Comparison of ENCODE assay signal across 33 cellular contexts in the genomic region with DNA sequence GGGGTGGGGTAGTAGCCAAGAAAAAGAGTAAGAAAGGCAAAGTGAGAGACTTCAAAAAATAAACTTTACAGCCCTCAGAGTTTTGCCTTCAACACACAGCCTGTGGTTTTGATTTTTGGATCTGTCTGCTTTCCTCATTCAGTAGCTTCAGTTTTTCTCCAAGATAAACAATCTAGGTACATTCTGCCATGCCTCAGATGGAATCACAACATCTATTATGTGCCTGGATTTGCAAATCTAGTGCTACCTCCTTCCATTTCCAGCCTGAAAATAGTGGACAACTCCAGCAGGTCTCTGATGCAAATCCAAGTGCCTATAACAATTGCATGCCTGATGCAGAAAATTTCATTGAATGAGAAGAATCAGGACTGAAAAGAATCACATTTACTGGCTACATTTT.
"Had no signal": no experiment of that assay in that cellular context is flagged by ENCODE, and none has a peak within 500 bp of the region (broad histone marks: within the 10 kb centered on the region; RNA-seq: fewer than 3 reads in every experiment).

No MANE protein-coding gene starts in this region.

- H3K27me3 ChIP-seq: ascending aorta, body of pancreas, brain microvascular endothelial cell, breast epithelium had no signal

- FAIRE-seq: TTC549 had no signal

- DNase-seq: activated CD4-positive, alpha-beta memory T cell treated with anti-CD3 and anti-CD28 coated beads, Interleukin-2, amount 10 ng/mL, durations not matched to agents 7 days and 5 days; activated CD4-positive, alpha-beta T cell treated with anti-CD3 and anti-CD28 coated beads for 1 hour; activated CD4-positive, alpha-beta T cell treated with anti-CD3 and anti-CD28 coated beads for 36 hours; activated CD4-positive, alpha-beta T cell treated with anti-CD3 and anti-CD28 coated beads for 48 hours; activated CD4-positive, alpha-beta T cell treated with anti-CD3 and anti-CD28 coated beads, Interleukin-2, amount 10 ng/mL, durations not matched to agents 7 days and 5 days; activated CD4-positive, alpha-beta T cell treated with anti-CD3 and anti-CD28 coated beads, Interleukin-2, amount 50 U/mL, for 48 hours; activated CD4-positive, CD25-positive, alpha-beta regulatory T cell; activated CD8-positive, alpha-beta memory T cell treated with anti-CD3 and anti-CD28 coated beads for 24 hours; activated CD8-positive, alpha-beta memory T cell treated with anti-CD3 and anti-CD28 coated beads, Interleukin-2, amount 10 ng/mL, durations not matched to agents 7 days and 5 days; activated CD8-positive, alpha-beta memory T cell treated with anti-CD3 and anti-CD28 coated beads, Interleukin-2, amount 50 U/mL, for 48 hours; activated CD8-positive, alpha-beta T cell treated with anti-CD3 and anti-CD28 coated beads, Interleukin-2, amount 10 ng/mL, durations not matched to agents 7 days and 5 days; activated effector memory CD4-positive, alpha-beta T cell treated with Interleukin-2 at 50 U/mL for 16 hours; activated gamma-delta T cell; activated naive CD4-positive, alpha-beta T cell treated with anti-CD3 and anti-CD28 coated beads, Interleukin-2, amount 10 ng/mL, durations not matched to agents 7 days and 5 days; activated naive CD4-positive, alpha-beta T cell treated with Interleukin-2 at 50 U/mL for 16 hours; activated naive CD8-positive, alpha-beta T cell treated with anti-CD3 and anti-CD28 coated beads, Interleukin-2, amount 10 ng/mL, durations not matched to agents 7 days and 5 days; activated naive CD8-positive, alpha-beta T cell treated with anti-CD3 and anti-CD28 coated beads, Interleukin-2, amount 50 U/mL, for 24 hours; activated T-cell treated with anti-CD3 and anti-CD28 coated beads, Interleukin-2, amount 50 U/mL, for 24 hours; activated T-cell treated with anti-CD3 and anti-CD28 coated beads, Interleukin-2, amount 50 U/mL, for 48 hours; amygdala; anterior cingulate cortex; body of pancreas; brain microvascular endothelial cell; central memory CD4-positive, alpha-beta T cell; T-helper 1 cell; T-helper 2 cell; T-helper 9 cell; WERI-Rb-1 had no signal

- H3K4me1 ChIP-seq: ascending aorta, body of pancreas, breast epithelium had no signal

- ATAC-seq: activated CD4-positive, alpha-beta T cell treated with anti-CD3 and anti-CD28 coated beads for 36 hours; activated CD4-positive, CD25-positive, alpha-beta regulatory T cell treated with anti-CD3 and anti-CD28 coated beads, Interleukin-2, amount 50 U/mL, for 24 hours; activated CD8-positive, alpha-beta memory T cell treated with anti-CD3 and anti-CD28 coated beads, Interleukin-2, amount 10 ng/mL, durations not matched to agents 7 days and 5 days; activated CD8-positive, alpha-beta T cell treated with anti-CD3 and anti-CD28 coated beads, Interleukin-2, amount 10 ng/mL, durations not matched to agents 7 days and 5 days; activated naive CD8-positive, alpha-beta T cell treated with anti-CD3 and anti-CD28 coated beads, Interleukin-2, amount 50 U/mL, for 24 hours; body of pancreas; WTC11 had no signal

- H3K4me3 ChIP-seq: ascending aorta, body of pancreas, breast epithelium had no signal

- H3K36me3 ChIP-seq: ascending aorta, brain microvascular endothelial cell, breast epithelium, WERI-Rb-1 had no signal

- H3K27ac ChIP-seq: ascending aorta, body of pancreas, brain microvascular endothelial cell, breast epithelium, WERI-Rb-1 had no signal

- H3K9me3 ChIP-seq: ascending aorta, body of pancreas, breast epithelium had no signal
